ENCODE assay signal across 12 cellular contexts in genomic region chr15:43271908-43272307, GRCh38. TPM values are rescaled to one million over a fixed set of nuclear protein-coding genes. Genes with fewer than 3 reads are reported as not detected.
"Had no signal": no experiment of that assay in that cellular context is flagged by ENCODE, and none has a peak within 500 bp of the region (broad histone marks: within the 10 kb centered on the region; RNA-seq: fewer than 3 reads in every experiment).

No MANE protein-coding gene starts in this region.

RNA-seq across cellular contexts. Expression of gene TGM5, which starts 5.2 kb away (rescaled TPM):
- total RNA-seq: OCI-LY7, PC-3, Peyer's patch, Right ventricle myocardium inferior, Right ventricle myocardium superior, RPMI7951, SJCRH30, T-cell had no signal
- polyA plus RNA-seq: SK-N-SH had no signal

RNA-seq across cellular contexts. Expression of gene TGM7, which starts 30.1 kb away (rescaled TPM):
- total RNA-seq: OCI-LY7, PC-3, PC-9, Peyer's patch, Right ventricle myocardium inferior, Right ventricle myocardium superior, RPMI7951, SJCRH30, SJSA1, SK-MEL-5, T-cell had no signal
- polyA plus RNA-seq: SK-N-SH had no signal

RNA-seq across cellular contexts. Expression of gene EPB42, which starts 51.1 kb away (rescaled TPM):
- total RNA-seq: OCI-LY7, PC-3, PC-9, Peyer's patch, RPMI7951, SJCRH30, SJSA1, SK-MEL-5, T-cell had no signal
- polyA plus RNA-seq: SK-N-SH had no signal
